ENCODE assay signal across 1 cellular context in the genomic region with DNA sequence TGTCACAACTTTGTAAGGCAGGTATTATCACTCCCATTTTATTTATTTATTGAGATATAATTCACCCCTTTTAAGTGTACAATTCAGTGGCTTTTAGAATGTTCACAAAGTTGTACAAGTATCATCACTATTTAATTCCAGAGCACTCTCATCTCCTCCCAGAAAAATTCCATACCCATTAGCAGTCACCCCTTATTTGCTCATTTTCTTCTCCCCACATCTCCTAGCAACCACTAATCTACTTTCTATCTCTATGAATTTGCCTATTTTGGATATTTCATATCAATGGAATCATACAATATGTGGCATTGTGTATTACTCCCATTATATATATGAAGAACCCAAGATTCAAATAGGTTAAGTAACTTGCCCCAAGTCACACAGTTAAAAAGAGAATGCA.
TF ChIP-seq lines count a peak whose summit lies in the region.

No MANE protein-coding gene starts in this region.

TF ChIP-seq in HCT116, 20 proteins besides CTCF, POLR2A, EP300 and RAD21 (continued from another document):
- TF ChIP-seq, protein P1, sequence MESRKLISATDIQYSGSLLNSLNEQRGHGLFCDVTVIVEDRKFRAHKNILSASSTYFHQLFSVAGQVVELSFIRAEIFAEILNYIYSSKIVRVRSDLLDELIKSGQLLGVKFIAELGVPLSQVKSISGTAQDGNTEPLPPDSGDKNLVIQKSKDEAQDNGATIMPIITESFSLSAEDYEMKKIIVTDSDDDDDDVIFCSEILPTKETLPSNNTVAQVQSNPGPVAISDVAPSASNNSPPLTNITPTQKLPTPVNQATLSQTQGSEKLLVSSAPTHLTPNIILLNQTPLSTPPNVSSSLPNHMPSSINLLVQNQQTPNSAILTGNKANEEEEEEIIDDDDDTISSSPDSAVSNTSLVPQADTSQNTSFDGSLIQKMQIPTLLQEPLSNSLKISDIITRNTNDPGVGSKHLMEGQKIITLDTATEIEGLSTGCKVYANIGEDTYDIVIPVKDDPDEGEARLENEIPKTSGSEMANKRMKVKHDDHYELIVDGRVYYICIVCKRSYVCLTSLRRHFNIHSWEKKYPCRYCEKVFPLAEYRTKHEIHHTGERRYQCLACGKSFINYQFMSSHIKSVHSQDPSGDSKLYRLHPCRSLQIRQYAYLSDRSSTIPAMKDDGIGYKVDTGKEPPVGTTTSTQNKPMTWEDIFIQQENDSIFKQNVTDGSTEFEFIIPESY (IDR thresholded peaks at IDR 0.05; ENCODE audit: extremely low read depth, insufficient replicate concordance, low read length) = no peak
- TF ChIP-seq ZNF274 (IDR thresholded peaks at IDR 0.05; ENCODE audit: low read depth, low read length) (no peak), EZH2phosphoT487 (IDR thresholded peaks at IDR 0.05; ENCODE audit: borderline replicate concordance) (no peak), ZFX (IDR thresholded peaks at IDR 0.05) (no peak), POLR2AphosphoS5 (IDR thresholded peaks at IDR 0.05; ENCODE audit: low read depth, low read length) (no peak), JUND (IDR thresholded peaks at IDR 0.05) (no peak)
TF ChIP-seq in HCT116: peak in this region for 0.
